Comparison of ENCODE assay signal across 9 cellular contexts in the genomic region with DNA sequence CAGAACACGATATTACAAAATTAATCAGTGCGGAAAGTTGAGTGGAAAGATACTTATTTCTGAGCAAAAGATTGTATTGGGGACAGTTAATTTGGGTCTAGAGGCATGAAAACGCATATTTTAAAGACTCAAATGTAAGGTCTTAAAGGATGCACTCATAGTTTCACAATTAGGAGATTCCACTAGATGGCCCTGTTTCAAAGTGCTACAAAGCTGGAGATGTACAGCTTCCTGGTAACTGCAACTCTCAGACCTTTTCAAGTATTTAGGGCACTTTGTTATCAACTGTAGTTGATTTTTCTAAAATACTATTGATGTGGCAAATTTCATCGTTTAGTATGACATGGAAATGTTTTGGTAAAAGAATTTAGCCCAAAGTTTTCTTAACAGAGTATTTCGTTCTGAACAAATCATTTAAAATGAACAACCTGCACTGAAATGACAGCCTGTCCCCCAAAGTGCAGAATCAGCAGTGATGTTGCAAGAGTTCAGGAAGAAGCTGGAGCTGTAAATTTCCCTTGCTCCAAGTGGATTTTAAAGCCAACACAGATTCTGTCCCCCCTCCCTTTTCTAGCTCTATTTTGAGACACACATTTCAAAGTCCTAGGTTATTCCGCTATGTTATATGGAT. TPM values are rescaled to one million over a fixed set of nuclear protein-coding genes. Genes with fewer than 3 reads are reported as not detected.
DNase-seq lines count a peak whose midpoint lies in the region; ATAC-seq lines count a peak whose summit lies in the region.
"Had no signal": no experiment of that assay in that cellular context is flagged by ENCODE, and none has a peak within 500 bp of the region (broad histone marks: within the 10 kb centered on the region; RNA-seq: fewer than 3 reads in every experiment).

No MANE protein-coding gene starts in this region.

- H3K27me3 Mint-ChIP-seq in naive thymus-derived CD8-positive, alpha-beta T cell: peaks cover 13 to 35% (median 22%) of the 10 kb centered on the region in 5 donors

- H3K27ac Mint-ChIP-seq in naive thymus-derived CD8-positive, alpha-beta T cell: no peak overlapping the region

- no peaks in the 10 kb centered on the region for H3K36me3 Mint-ChIP-seq in naive thymus-derived CD8-positive, alpha-beta T cell

- POLR2A ChIA-PET in naive thymus-derived CD8-positive, alpha-beta T cell (lab: Charles Lee): no interaction called here

- H3K4me1 Mint-ChIP-seq in naive thymus-derived CD8-positive, alpha-beta T cell: no peaks in the 10 kb centered on the region

- DNase-seq in NCI-H510A treated with DMSO at 0.1 percent for 48 hours (lab: John Stamatoyannopoulos, UW) (peak; percentile 2), NCI-H510A (lab: John Stamatoyannopoulos, UW) (no peak), NCI-H748 treated with DMSO at 0.1 percent for 48 hours (lab: John Stamatoyannopoulos, UW) (peak; percentile 44), dedifferentiated amniotic fluid mesenchymal stem cell (ENCODE audit: extremely low spot score) (peak; percentile 46)
- peak in 2 of 10 donors; percentile 16 to 23 for DNase-seq in naive thymus-derived CD8-positive, alpha-beta T cell

- no peak overlapping the region for H3K4me3 Mint-ChIP-seq in naive thymus-derived CD8-positive, alpha-beta T cell

- no peaks in the 10 kb centered on the region for H3K9me3 Mint-ChIP-seq in naive thymus-derived CD8-positive, alpha-beta T cell

- peak; percentile 67 for ATAC-seq in HG02973 (IDR thresholded peaks at IDR 0.05; ENCODE audit: unreplicated experiment)
- peak; percentile 58 to 72 for ATAC-seq in naive thymus-derived CD8-positive, alpha-beta T cell
- ATAC-seq in HG03175 (IDR thresholded peaks at IDR 0.05; ENCODE audit: unreplicated experiment): no peak
- no peak for ATAC-seq in HG03139 (IDR thresholded peaks at IDR 0.05; ENCODE audit: unreplicated experiment)

RNA-seq across cellular contexts. Expression of a gene that starts 16.2 kb away (rescaled TPM):
- 10 to 100 TPM; 22.5 to 23.0 TPM for total RNA-seq in naive thymus-derived CD8-positive, alpha-beta T cell
- 10 to 100 TPM; 70.0 to 92.7 (median 91.3) TPM for polyA plus RNA-seq in naive thymus-derived CD8-positive, alpha-beta T cell

RNA-seq across cellular contexts. Expression of a gene that starts 36.8 kb away (rescaled TPM):
- total RNA-seq in naive thymus-derived CD8-positive, alpha-beta T cell: 10 to 100 TPM; 21.9 to 24.2 TPM
- 10 to 100 TPM; 22.8 to 26.0 (median 23.5) TPM for polyA plus RNA-seq in naive thymus-derived CD8-positive, alpha-beta T cell

RNA-seq across cellular contexts. Expression of a gene that starts 37.1 kb away (rescaled TPM):
- 10 to 100 TPM; 37.0 to 37.8 TPM for total RNA-seq in naive thymus-derived CD8-positive, alpha-beta T cell
- polyA plus RNA-seq in naive thymus-derived CD8-positive, alpha-beta T cell: 100 to 1,000 TPM; 103 to 116 (median 110) TPM

RNA-seq across cellular contexts. Expression of a gene that starts 46.3 kb away (rescaled TPM):
- under 1 TPM; 0.05 to 0.08 TPM for total RNA-seq in naive thymus-derived CD8-positive, alpha-beta T cell
- not detected for polyA plus RNA-seq in naive thymus-derived CD8-positive, alpha-beta T cell
- total RNA-seq: Caco-2 had no signal

Comparison
In these comparisons a context has a peak if more than half of its experiments do, and no peak if none do; other contexts are left out.
1. ATAC-seq: peak in HG02973 (single experiment) and naive thymus-derived CD8-positive, alpha-beta T cell (2 of 2); none in HG03175 (single experiment) and HG03139 (single experiment).